11 cellular contexts compared by ENCODE assay signal in genomic region chr1:66354311-66354922, GRCh38.
DNase-seq lines count a peak whose midpoint lies in the region; ATAC-seq and TF ChIP-seq lines count a peak whose summit lies in the region.
"Had no signal": no experiment of that assay in that cellular context is flagged by ENCODE, and none has a peak within 500 bp of the region (broad histone marks: within the 10 kb centered on the region; RNA-seq: fewer than 3 reads in every experiment).

No MANE protein-coding gene starts in this region.

- no peaks in the 10 kb centered on the region for H4K20me1 ChIP-seq in mammary epithelial cell (ENCODE audit: insufficient read depth, low read length)

- no peaks in the 10 kb centered on the region for H3K9me3 ChIP-seq in breast epithelium
- H3K9me3 ChIP-seq in mammary epithelial cell (replicated peaks; ENCODE audit: insufficient read depth, low read length), result no peaks in the 10 kb centered on the region
- H3K9me3 ChIP-seq in upper lobe of right lung, result no peaks in the 10 kb centered on the region

- H3K79me2 ChIP-seq in mammary epithelial cell (ENCODE audit: insufficient read depth, low read length), result no peaks in the 10 kb centered on the region

- intact Hi-C loops in breast epithelium (cut with DNase I; ENCODE audit: low total_unique reads), result loop anchor here (5.0 kb wide), 1 partner anchor 1207 kb away; the partner anchor contains the start of gene AK4
- intact Hi-C loops in mammary epithelial cell (cut with micrococcal nuclease), result no loop called here
- intact Hi-C loops in upper lobe of right lung (cut with DNase I), result no loop called here

- dilution Hi-C loops in mammary epithelial cell (cut with HindIII; ENCODE audit: low sequenced_read_pairs), result no loop called here

- in situ Hi-C loops in mammary epithelial cell (cut with MboI; ENCODE audit: low sequenced_read_pairs in 2 of 2), result no loop called here

- DNase-seq in breast epithelium (ENCODE audit: low spot score in 2 of 2) (no peak), mammary epithelial cell (no peak), cardiac fibroblast (ENCODE audit: low read depth in 2 of 2) (peak; percentile 46 to 71), upper lobe of right lung (no peak)
- DNase-seq: activated CD4-positive, alpha-beta memory T cell treated with anti-CD3 and anti-CD28 coated beads for 36 hours; left cardiac atrium; OCI-M1 had no signal

- ATAC-seq in GM19397 (IDR thresholded peaks at IDR 0.05; ENCODE audit: unreplicated experiment) (no peak), HG02884 (IDR thresholded peaks at IDR 0.05; ENCODE audit: unreplicated experiment) (no peak), upper lobe of right lung (no peak)

- no peak for TF ChIP-seq CTCF in breast epithelium (IDR thresholded peaks at IDR 0.05)
- no peak for TF ChIP-seq CTCF in mammary epithelial cell (conservative IDR thresholded peaks at IDR 0.05 in 1 of 2, IDR thresholded peaks at IDR 0.05 in 1 of 2; ENCODE audit: extremely low read depth in 1 of 2, insufficient read depth in 1 of 2, low read depth in 1 of 2, low read length in 2 of 2)
- no peak for TF ChIP-seq CTCF in cardiac fibroblast (IDR thresholded peaks at IDR 0.05; ENCODE audit: low read depth, low read length)
- TF ChIP-seq CTCF in upper lobe of right lung (IDR thresholded peaks at IDR 0.05), result no peak

- H3K4me3 ChIP-seq in breast epithelium (peak overlapping the region in 1 of 3 donors; percentile 41), mammary epithelial cell (replicated peaks in 1 of 3; ENCODE audit: insufficient read depth in 1 of 3, low read depth in 2 of 3, low read length in 3 of 3) (no peak overlapping the region), cardiac fibroblast (replicated peaks in 1 of 2; ENCODE audit: low read depth in 2 of 2, low read length in 2 of 2) (peak overlapping the region in 1 of 2 donors; percentile 6), urinary bladder (ENCODE audit: low read depth, low read length) (peak overlapping the region; percentile 13), upper lobe of right lung (no peak overlapping the region)

- H3K36me3 ChIP-seq in breast epithelium (no peaks in the 10 kb centered on the region), mammary epithelial cell (ENCODE audit: insufficient read depth, low read length) (no peaks in the 10 kb centered on the region), urinary bladder (ENCODE audit: insufficient read depth) (no peaks in the 10 kb centered on the region), upper lobe of right lung (peaks cover 13% of the 10 kb centered on the region)

- H3K4me2 ChIP-seq in mammary epithelial cell (ENCODE audit: insufficient read depth, low read depth, low read length), result no peak overlapping the region

- no TSS peak for BruUV-seq in mammary epithelial cell (replicated peaks; lab: Mats Ljungman, UMichigan)

- no peak overlapping the region for H3K9ac ChIP-seq in mammary epithelial cell (ENCODE audit: insufficient read depth, low read length)

- H3K27me3 ChIP-seq in breast epithelium, result no peaks in the 10 kb centered on the region
- peaks cover 13% of the 10 kb centered on the region for H3K27me3 ChIP-seq in mammary epithelial cell (ENCODE audit: insufficient read depth, low read length)
- H3K27me3 ChIP-seq in layer of hippocampus (ENCODE audit: control insufficient read depth, insufficient read depth, low read length), result no peaks in the 10 kb centered on the region
- H3K27me3 ChIP-seq in upper lobe of right lung, result no peaks in the 10 kb centered on the region

- CTCF ChIA-PET in mammary epithelial cell (lab: Charles Lee; ENCODE audit: low non-redundant PET), result no interaction called here

- no peak for TF ChIP-seq POLR2A in breast epithelium (IDR thresholded peaks at IDR 0.05)

- H3K27ac ChIP-seq in breast epithelium (peak overlapping the region; percentile 63 to 80), mammary epithelial cell (ENCODE audit: insufficient read depth, low read depth, low read length) (no peak overlapping the region), layer of hippocampus (ENCODE audit: low read depth, low read length) (peak overlapping the region; percentile 50), urinary bladder (ENCODE audit: low read depth) (no peak overlapping the region), upper lobe of right lung (no peak overlapping the region)

- H2AFZ ChIP-seq in mammary epithelial cell (ENCODE audit: low read depth, low read length), result no peak overlapping the region

- 9% methylated on average over 4 of the region's 4 CpGs for WGBS in mammary epithelial cell (ENCODE audit: low coverage, missing lambda C conversion rate)
- 25% methylated on average over 4 of the region's 4 CpGs for WGBS in urinary bladder

- H3K4me1 ChIP-seq in breast epithelium (peaks cover 4 to 9% of the 10 kb centered on the region in 2 donors), mammary epithelial cell (ENCODE audit: insufficient read depth, low read length) (no peaks in the 10 kb centered on the region), urinary bladder (ENCODE audit: insufficient read depth) (peaks cover 4% of the 10 kb centered on the region), upper lobe of right lung (peaks cover 52% of the 10 kb centered on the region)

Comparison
In these comparisons a context has a peak if more than half of its experiments do, and no peak if none do; other contexts are left out.
1. H3K27ac ChIP-seq: peak in breast epithelium (2 of 2) and layer of hippocampus (single experiment); none in mammary epithelial cell (single experiment), urinary bladder (single experiment) and upper lobe of right lung (single experiment).
2. DNase-seq: peak in cardiac fibroblast (2 of 2); none in breast epithelium (0 of 2), mammary epithelial cell (single experiment) and upper lobe of right lung (single experiment).